Comparison of ENCODE assay signal across 11 cellular contexts in the genomic region with DNA sequence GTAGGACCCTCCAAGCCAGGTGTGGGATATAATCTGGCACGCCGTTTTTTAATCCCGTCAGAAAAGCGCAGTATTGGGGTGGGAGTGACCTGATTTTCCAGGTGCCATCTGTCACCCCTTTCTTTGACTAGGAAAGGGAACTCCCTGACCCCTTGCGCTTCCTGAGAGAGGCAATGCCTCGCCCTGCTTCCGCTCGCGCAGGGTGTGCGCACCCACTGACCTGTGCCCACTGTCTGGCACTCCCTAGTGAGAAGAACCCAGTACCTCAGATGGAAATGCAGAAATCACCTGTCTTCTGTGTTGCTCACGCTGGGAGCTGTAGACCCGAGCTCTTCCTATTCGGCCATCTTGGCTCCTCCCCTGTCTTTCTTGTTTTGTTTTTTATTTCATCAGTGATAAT. TPM values are rescaled to one million over a fixed set of nuclear protein-coding genes. Genes with fewer than 3 reads are reported as not detected.
DNase-seq lines count a peak whose midpoint lies in the region; ATAC-seq and TF ChIP-seq lines count a peak whose summit lies in the region.
"Not testable (repeated sequence)": the region's sequence is repeated elsewhere in the genome, so short reads cannot be mapped to it uniquely, and the experiment has no call there.
"Had no signal": no experiment of that assay in that cellular context is flagged by ENCODE, and none has a peak within 500 bp of the region (broad histone marks: within the 10 kb centered on the region; RNA-seq: fewer than 3 reads in every experiment).

No MANE protein-coding gene starts in this region.

- intact Hi-C loops in PC-9 (cut with micrococcal nuclease; ENCODE audit: unreplicated experiment), result not testable (repeated sequence)

- H4K20me1 ChIP-seq in GM23338 (replicated peaks; ENCODE audit: insufficient read depth); MM.1S (ENCODE audit: insufficient read depth, low read length); PC-9 (ENCODE audit: insufficient read depth): not testable (repeated sequence)

- H4K91ac ChIP-seq in neuronal stem cell (ENCODE audit: low read depth, low read length, poor library complexity), result not testable (repeated sequence)

- TF ChIP-seq CTCF in GM23338 (conservative IDR thresholded peaks at IDR 0.05; ENCODE audit: low read depth in 2 of 2); MM.1S (IDR thresholded peaks at IDR 0.05; ENCODE audit: low read length); PC-9 (conservative IDR thresholded peaks at IDR 0.05): not testable (repeated sequence)

- H3K4me1 Mint-ChIP-seq in GM23338, result not testable (repeated sequence)

- not testable (repeated sequence) for H3K36me3 Mint-ChIP-seq in GM23338 (ENCODE audit: low read depth)

- H3K79me2 ChIP-seq in GM23338 (replicated peaks; ENCODE audit: insufficient read depth); MM.1S (ENCODE audit: low read length); PC-9 (ENCODE audit: low read depth): not testable (repeated sequence)

- H2AFZ ChIP-seq in GM23338, result peak overlapping the region; percentile 45; the same call in 1 of the 2 replicates
- peak overlapping the region; percentile 42; the same call in 1 of the 2 replicates for H2AFZ ChIP-seq in MM.1S (ENCODE audit: low read length)
- H2AFZ ChIP-seq in PC-9; neuronal stem cell (ENCODE audit: low read length): not testable (repeated sequence)

- DNase-seq in GM23338 (ENCODE audit: low spot score); PC-9; neuronal stem cell (ENCODE audit: low spot score): not testable (repeated sequence)
- peak; percentile 15 for DNase-seq in MM.1S
- peak; percentile 53 for DNase-seq in NCI-H748 (lab: John Stamatoyannopoulos, UW; ENCODE audit: unreplicated experiment)

- POLR2A ChIA-PET in PC-9 (lab: Charles Lee; ENCODE audit: unreplicated experiment), result not testable (repeated sequence)

- H3K27me3 ChIP-seq in GM23338 (ENCODE audit: insufficient read depth); MM.1S (replicated peaks; ENCODE audit: insufficient read depth, low read length); neuronal stem cell (ENCODE audit: control insufficient read depth in 3 of 3, insufficient read depth in 3 of 3, low read depth in 1 of 3, low read length in 3 of 3): not testable (repeated sequence)
- 0 out of 2 replicates have a peak, but pooled peaks cover 10% of the 10 kb centered on the region for H3K27me3 ChIP-seq in PC-9 (ENCODE audit: insufficient read depth, low read depth)

- not testable (repeated sequence) for H3K18ac ChIP-seq in neuronal stem cell (ENCODE audit: low read length)

- H3K4ac ChIP-seq in neuronal stem cell (ENCODE audit: low read length), result not testable (repeated sequence)

- CTCF ChIA-PET in PC-9 (lab: Charles Lee), result not testable (repeated sequence)

- not testable (repeated sequence) for H3K4me3 Mint-ChIP-seq in GM23338

- H3K4me1 ChIP-seq in GM23338 (ENCODE audit: insufficient read depth); MM.1S (ENCODE audit: low read length); PC-9 (replicated peaks; ENCODE audit: insufficient read depth); neuronal stem cell (ENCODE audit: control insufficient read depth in 2 of 2, insufficient read depth in 1 of 2, low read depth in 1 of 2, low read length in 2 of 2): not testable (repeated sequence)

- not testable (repeated sequence) for H4K8ac ChIP-seq in neuronal stem cell (ENCODE audit: low read depth, low read length)

- not testable (repeated sequence) for BruUV-seq in PC-9 (replicated peaks; lab: Mats Ljungman, UMichigan)

- H2AK5ac ChIP-seq in neuronal stem cell (ENCODE audit: low read depth, low read length), result not testable (repeated sequence)

- H3K14ac ChIP-seq in neuronal stem cell (ENCODE audit: low read length), result not testable (repeated sequence)

- H3K23ac ChIP-seq in neuronal stem cell (ENCODE audit: low read depth, low read length, poor library complexity), result not testable (repeated sequence)

- H3K9me3 Mint-ChIP-seq in GM23338, result not testable (repeated sequence)

- H3F3A ChIP-seq in GM23338 (replicated peaks; ENCODE audit: low read depth); MM.1S (ENCODE audit: insufficient read depth, low read length); PC-9 (ENCODE audit: insufficient read depth, low read depth): not testable (repeated sequence)

- not testable (repeated sequence) for H3K79me1 ChIP-seq in neuronal stem cell (ENCODE audit: low read depth, low read length)

- peak overlapping the region; percentile 3 for H2BK12ac ChIP-seq in neuronal stem cell (ENCODE audit: low read length)

- not testable (repeated sequence) for H3K27ac ChIP-seq in GM23338 (ENCODE audit: low read depth); PC-9; neuronal stem cell (replicated peaks; ENCODE audit: low read length)
- peak overlapping the region; percentile 59; the same call in 1 of the 2 replicates for H3K27ac ChIP-seq in MM.1S (ENCODE audit: low read length)

- H2BK15ac ChIP-seq in neuronal stem cell (ENCODE audit: low read length), result not testable (repeated sequence)

- not testable (repeated sequence) for H3K27me3 Mint-ChIP-seq in GM23338 (ENCODE audit: insufficient read depth, low read depth, poor library complexity)

- not testable (repeated sequence) for H3K4me2 ChIP-seq in GM23338; neuronal stem cell (ENCODE audit: insufficient read depth, low read length, poor library complexity, severe bottlenecking)
- H3K4me2 ChIP-seq in MM.1S (ENCODE audit: low read depth, low read length), result peak overlapping the region; percentile 16; the same call in 1 of the 2 replicates
- H3K4me2 ChIP-seq in PC-9, result peak overlapping the region; percentile 14; the same call in 1 of the 2 replicates

- ATAC-seq in GM23338, result not testable (repeated sequence)

- no CpG with 5 or more reads among the region's 13 CpGs for WGBS in neuronal stem cell (ENCODE audit: extremely low coverage in 2 of 2, insufficient read length in 2 of 2, insufficient replicate concordance in 1 of 2), 2 donors

- H3K4me3 ChIP-seq in GM23338; PC-9; neuronal stem cell (ENCODE audit: low read length in 2 of 2): not testable (repeated sequence)
- H3K4me3 ChIP-seq in MM.1S (ENCODE audit: low read length), result peak overlapping the region; percentile 32; the same call in 1 of the 2 replicates

- H3K9ac ChIP-seq in MM.1S (ENCODE audit: low read length), result peak overlapping the region; percentile 7; the same call in 1 of the 2 replicates
- not testable (repeated sequence) for H3K9ac ChIP-seq in neuronal stem cell (ENCODE audit: low read depth, low read length, poor library complexity)

- H3K9me2 ChIP-seq in GM23338 (ENCODE audit: insufficient read depth); MM.1S (replicated peaks; ENCODE audit: insufficient read depth, low read length); PC-9 (ENCODE audit: insufficient read depth): not testable (repeated sequence)

- H2BK120ac ChIP-seq in neuronal stem cell (ENCODE audit: low read depth, low read length), result not testable (repeated sequence)

- H3K9me3 ChIP-seq in MM.1S (replicated peaks; ENCODE audit: insufficient read depth, low read length); PC-9 (ENCODE audit: insufficient read depth, low read depth); neuronal stem cell (replicated peaks in 1 of 2; ENCODE audit: control insufficient read depth in 2 of 2, insufficient read depth in 1 of 2, low read depth in 1 of 2, low read length in 2 of 2): not testable (repeated sequence)

- not testable (repeated sequence) for H3K36me3 ChIP-seq in GM23338 (ENCODE audit: insufficient read depth); MM.1S (replicated peaks; ENCODE audit: insufficient read depth, low read length); PC-9 (ENCODE audit: low read depth); neuronal stem cell (replicated peaks in 1 of 2; ENCODE audit: control insufficient read depth in 2 of 2, insufficient read depth in 2 of 2, low read length in 2 of 2)

- H2BK5ac ChIP-seq in neuronal stem cell (ENCODE audit: low read length), result not testable (repeated sequence)

- not testable (repeated sequence) for H3K27ac Mint-ChIP-seq in GM23338

RNA-seq across cellular contexts. Expression of gene OR5M11, which starts 11.6 kb away (rescaled TPM):
- not detected in 2 replicates for total RNA-seq in GM23338 (2014; rRNA removed; shearing (Covaris generic))
- polyA plus RNA-seq in GM23338 (2016; fragmentation: Nextera tagmentation; extraction: Ambion mirVana), result not detected in 2 replicates
- total RNA-seq in PC-9 (2021), result not detected in 2 replicates
- not detected for polyA plus RNA-seq in neuronal stem cell (2013, experiment 1 of 2)
- not detected for polyA plus RNA-seq in neuronal stem cell (2013, experiment 2 of 2)
- total RNA-seq: A673; CD4-positive, alpha-beta memory T cell; CD4-positive, CD25-positive, alpha-beta regulatory T cell; CD8-positive, alpha-beta memory T cell had no signal
- polyA plus RNA-seq: AG04450; CD14-positive monocyte; CD4-positive, alpha-beta memory T cell; CD4-positive, CD25-positive, alpha-beta regulatory T cell; CD8-positive, alpha-beta memory T cell had no signal

RNA-seq across cellular contexts. Expression of gene OR5M10, which starts 22.8 kb away (rescaled TPM):
- total RNA-seq in GM23338 (2014; rRNA removed; shearing (Covaris generic)), result not detected in 2 replicates
- polyA plus RNA-seq in GM23338 (2016; fragmentation: Nextera tagmentation; extraction: Ambion mirVana), result not detected in 2 replicates
- total RNA-seq in PC-9 (2021), result not detected in 2 replicates
- not detected for polyA plus RNA-seq in neuronal stem cell (2013, experiment 1 of 2)
- not detected for polyA plus RNA-seq in neuronal stem cell (2013, experiment 2 of 2)
- total RNA-seq: A673; CD4-positive, alpha-beta memory T cell; CD4-positive, CD25-positive, alpha-beta regulatory T cell; CD8-positive, alpha-beta memory T cell had no signal
- polyA plus RNA-seq: AG04450; CD14-positive monocyte; CD4-positive, alpha-beta memory T cell; CD4-positive, CD25-positive, alpha-beta regulatory T cell; CD8-positive, alpha-beta memory T cell had no signal

RNA-seq across cellular contexts. Expression of gene OR5M1, which starts 60.0 kb away (rescaled TPM):
- total RNA-seq in GM23338 (2014; rRNA removed; shearing (Covaris generic)), result not detected in 2 replicates
- polyA plus RNA-seq in GM23338 (2016; fragmentation: Nextera tagmentation; extraction: Ambion mirVana), result not detected in 2 replicates
- not detected in 2 replicates for total RNA-seq in PC-9 (2021)
- polyA plus RNA-seq in neuronal stem cell (2013, experiment 1 of 2), result not detected
- polyA plus RNA-seq in neuronal stem cell (2013, experiment 2 of 2), result not detected
- total RNA-seq: A673; CD4-positive, alpha-beta memory T cell; CD4-positive, CD25-positive, alpha-beta regulatory T cell; CD8-positive, alpha-beta memory T cell had no signal
- polyA plus RNA-seq: AG04450; CD14-positive monocyte; CD4-positive, alpha-beta memory T cell; CD4-positive, CD25-positive, alpha-beta regulatory T cell; CD8-positive, alpha-beta memory T cell had no signal
